19 cellular contexts compared by ENCODE assay signal in the genomic region with DNA sequence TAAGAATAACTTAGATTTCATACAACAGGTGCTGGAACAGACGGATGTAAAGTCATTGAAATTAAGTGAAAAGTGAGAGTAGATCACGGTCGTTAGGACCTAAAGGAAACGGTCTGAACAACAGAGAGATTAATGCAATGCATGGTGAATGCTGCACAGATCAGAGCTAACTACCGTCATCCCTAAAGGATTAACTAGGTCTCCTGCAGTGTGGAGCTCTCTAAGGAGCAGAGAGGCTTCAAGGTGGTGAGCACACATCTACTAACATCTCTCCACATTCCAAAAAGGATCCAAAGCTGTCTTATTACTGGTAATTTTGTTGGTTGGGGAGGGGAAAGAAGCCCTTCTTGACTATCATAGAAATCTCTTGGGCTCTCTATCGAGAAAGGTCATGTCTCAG.
DNase-seq lines count a peak whose midpoint lies in the region.
"Had no signal": no experiment of that assay in that cellular context is flagged by ENCODE, and none has a peak within 500 bp of the region (broad histone marks: within the 10 kb centered on the region; RNA-seq: fewer than 3 reads in every experiment).

No MANE protein-coding gene starts in this region.

- H3K4me1 ChIP-seq in HUES48 (ENCODE audit: control insufficient read depth, insufficient read depth, low read length) (peaks cover 16% of the 10 kb centered on the region), muscle layer of duodenum (ENCODE audit: control insufficient read depth in 1 of 2, insufficient read depth in 2 of 2, low read length in 2 of 2) (peaks cover 17 to 20% of the 10 kb centered on the region in 2 donors)
- H3K4me1 ChIP-seq: BE2C had no signal

- no peaks in the 10 kb centered on the region for H3K27me3 ChIP-seq in HUES48 (ENCODE audit: control insufficient read depth, insufficient read depth, low read length)
- H3K27me3 ChIP-seq in muscle layer of duodenum (ENCODE audit: low read depth, low read length), result no peaks in the 10 kb centered on the region
- H3K27me3 ChIP-seq: BE2C had no signal

- H3K36me3 ChIP-seq in HUES48 (ENCODE audit: control insufficient read depth, insufficient read depth, low read length) (no peaks in the 10 kb centered on the region), muscle layer of duodenum (ENCODE audit: control insufficient read depth in 1 of 2, insufficient read depth in 2 of 2, low read length in 2 of 2) (no peaks in the 10 kb centered on the region)
- H3K36me3 ChIP-seq: BE2C had no signal

- no peak for DNase-seq in caudate nucleus (lab: John Stamatoyannopoulos, UW)
- no peak for DNase-seq in CD1c-positive myeloid dendritic cell (ENCODE audit: extremely low spot score)
- no peak for DNase-seq in HuH-7 (ENCODE audit: low spot score)
- DNase-seq in AML-193 (lab: John Stamatoyannopoulos, UW), result no peak
- DNase-seq: activated CD4-positive, alpha-beta T cell treated with anti-CD3 and anti-CD28 coated beads, Interleukin-2, amount 50 U/mL, for 48 hours; activated naive CD4-positive, alpha-beta T cell treated with anti-CD3 and anti-CD28 coated beads for 36 hours; BE2C; cortex of kidney; GF-D8; NCI-H1048; NCI-H2081 treated with DMSO at 0.1 percent for 48 hours; NCI-H774; right cardiac atrium; RPMI8226 had no signal

- H3K9me3 ChIP-seq in HUES48 (ENCODE audit: control insufficient read depth, insufficient read depth, low read length) (no peaks in the 10 kb centered on the region), muscle layer of duodenum (ENCODE audit: control insufficient read depth in 1 of 2, low read length in 2 of 2) (no peaks in the 10 kb centered on the region)
- H3K9me3 ChIP-seq: BE2C had no signal

- H3K27ac ChIP-seq in HUES48 (ENCODE audit: low read depth, low read length), result peak overlapping the region; percentile 17
- peak overlapping the region; percentile 49 for H3K27ac ChIP-seq in caudate nucleus (ENCODE audit: low read depth, low read length)
- H3K27ac ChIP-seq in muscle layer of duodenum (ENCODE audit: low read length), result peak overlapping the region; percentile 53
- peak overlapping the region; percentile 57 for H3K27ac ChIP-seq in temporal lobe (ENCODE audit: low read depth, low read length)
- H3K27ac ChIP-seq: HL-60, KMS-11 had no signal

- H3K4me3 ChIP-seq in HUES48 (ENCODE audit: low read depth, low read length) (no peak overlapping the region), muscle layer of duodenum (ENCODE audit: low read depth in 1 of 2, low read length in 2 of 2) (no peak overlapping the region)

- no peak overlapping the region for H3K9ac ChIP-seq in HUES48 (ENCODE audit: low read depth, low read length)
- H3K9ac ChIP-seq: KMS-11 had no signal
